In the genomic region with DNA sequence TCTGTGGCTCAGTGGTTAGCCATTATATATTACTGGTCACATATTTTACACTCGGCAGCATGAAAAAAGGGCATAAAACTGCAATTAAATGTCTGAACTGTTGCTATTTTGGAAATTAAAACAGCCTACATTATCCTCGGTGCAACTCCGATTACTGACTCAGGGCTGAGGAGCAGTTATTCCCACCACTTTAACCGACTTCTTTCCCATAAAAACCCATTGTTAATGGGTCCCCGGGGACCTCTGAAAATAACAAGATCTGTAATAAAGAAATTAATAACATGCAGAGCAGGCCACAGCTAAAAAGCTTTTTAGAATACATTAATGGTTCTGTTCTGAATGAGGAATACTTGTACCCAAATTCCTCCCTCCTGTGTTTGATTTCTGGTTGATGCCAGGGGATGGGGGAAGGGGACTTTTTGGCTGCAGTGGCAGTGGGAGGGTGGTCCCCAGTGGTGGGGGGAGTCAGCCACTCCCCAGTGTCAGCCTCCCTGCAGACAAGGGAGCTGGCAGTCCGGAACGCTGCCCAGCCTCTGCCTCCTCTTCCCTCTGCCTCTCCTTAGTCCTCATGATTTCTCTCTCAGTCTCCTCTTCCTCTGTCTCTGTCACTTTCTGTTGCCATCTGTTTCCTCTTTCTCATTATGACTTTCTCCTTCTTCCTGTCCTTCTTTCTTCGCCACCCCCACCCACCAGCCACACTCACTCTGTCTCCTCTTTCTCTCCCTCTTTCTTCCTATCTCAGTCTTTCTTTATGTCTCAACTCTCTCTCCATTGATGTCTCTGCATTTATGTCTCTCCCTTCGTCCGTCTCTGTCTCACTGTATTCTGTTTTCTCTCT, we compare ENCODE assay signal across 13 cellular contexts. TPM values are rescaled to one million over a fixed set of nuclear protein-coding genes. Genes with fewer than 3 reads are reported as not detected.
DNase-seq lines count a peak whose midpoint lies in the region; ATAC-seq and TF ChIP-seq lines count a peak whose summit lies in the region.
"Had no signal": no experiment of that assay in that cellular context is flagged by ENCODE, and none has a peak within 500 bp of the region (broad histone marks: within the 10 kb centered on the region; RNA-seq: fewer than 3 reads in every experiment).

No MANE protein-coding gene starts in this region.

- H3K4me3 ChIP-seq in Loucy (ENCODE audit: low read length, poor library complexity, severe bottlenecking), result peak overlapping the region; percentile 63
- H3K4me3 ChIP-seq: PC-9, psoas muscle, tibial artery had no signal

- H3K36me3 ChIP-seq in Loucy (ENCODE audit: insufficient read depth, low read length), result no peaks in the 10 kb centered on the region
- H3K36me3 ChIP-seq: tibial artery had no signal

- no peaks in the 10 kb centered on the region for H3K27me3 ChIP-seq in Loucy (ENCODE audit: insufficient read depth, low read length, poor library complexity, severe bottlenecking)

- H3K4me1 Mint-ChIP-seq in stimulated activated naive B cell treated with anti-CD40 and anti-IgM and Interleukin-4, amounts not matched to agents 10 μg/mL and 1 μg/mL and 100 μg/mL, for 72 hours, result peaks cover 24 to 38% of the 10 kb centered on the region in 2 donors

- H3K9me3 ChIP-seq in Loucy (ENCODE audit: insufficient read depth, low read depth, low read length), result no peaks in the 10 kb centered on the region
- H3K9me3 ChIP-seq: psoas muscle, tibial artery had no signal

- H3K4me3 Mint-ChIP-seq in stimulated activated naive B cell treated with anti-CD40 and anti-IgM and Interleukin-4, amounts not matched to agents 10 μg/mL and 1 μg/mL and 100 μg/mL, for 72 hours, result peak overlapping the region; percentile 4 to 57

- no peaks in the 10 kb centered on the region for H3K9me3 Mint-ChIP-seq in activated naive CD4-positive, alpha-beta T cell treated with anti-CD3 and anti-CD28 coated beads, Interleukin-2, amount 50 U/mL, for 72 hours
- H3K9me3 Mint-ChIP-seq in stimulated activated naive B cell treated with anti-CD40 and anti-IgM and Interleukin-4, amounts not matched to agents 10 μg/mL and 1 μg/mL and 100 μg/mL, for 72 hours, result no peaks in the 10 kb centered on the region

- H3K4me2 ChIP-seq in Loucy (ENCODE audit: low read depth, low read length, poor library complexity, severe bottlenecking), result peak overlapping the region; percentile 72
- H3K4me2 ChIP-seq: PC-9 had no signal

- 0 out of 2 replicates have a peak overlapping the region, but pooled peaks have one; percentile 13 for H2AFZ ChIP-seq in Loucy (ENCODE audit: low read length)
- H2AFZ ChIP-seq: PC-9 had no signal

- no peaks in the 10 kb centered on the region for H3K79me2 ChIP-seq in Loucy (ENCODE audit: insufficient read depth, low read length)

- H3K36me3 Mint-ChIP-seq in activated naive CD4-positive, alpha-beta T cell treated with anti-CD3 and anti-CD28 coated beads, Interleukin-2, amount 50 U/mL, for 72 hours, result no peaks in the 10 kb centered on the region
- no peaks in the 10 kb centered on the region for H3K36me3 Mint-ChIP-seq in stimulated activated naive B cell treated with anti-CD40 and anti-IgM and Interleukin-4, amounts not matched to agents 10 μg/mL and 1 μg/mL and 100 μg/mL, for 72 hours

- no peaks in the 10 kb centered on the region for H4K20me1 ChIP-seq in Loucy (ENCODE audit: insufficient read depth, low read length, poor library complexity, severe bottlenecking)

- peak overlapping the region; percentile 2 to 84 for H3K27ac Mint-ChIP-seq in activated naive CD4-positive, alpha-beta T cell treated with anti-CD3 and anti-CD28 coated beads, Interleukin-2, amount 50 U/mL, for 72 hours
- H3K27ac Mint-ChIP-seq in stimulated activated naive B cell treated with anti-CD40 and anti-IgM and Interleukin-4, amounts not matched to agents 10 μg/mL and 1 μg/mL and 100 μg/mL, for 72 hours, result peak overlapping the region; percentile 52

- TF ChIP-seq CTCF in Loucy (conservative IDR thresholded peaks at IDR 0.05; ENCODE audit: low read length), result no peak

- H3K9ac ChIP-seq in Loucy (ENCODE audit: low read depth, low read length, poor library complexity, severe bottlenecking), result peak overlapping the region; percentile 70

- peaks cover 65% of the 10 kb centered on the region for H3K4me1 ChIP-seq in Loucy (ENCODE audit: insufficient read depth, low read length, poor library complexity, severe bottlenecking)
- H3K4me1 ChIP-seq: psoas muscle, tibial artery had no signal

- H3K9me2 ChIP-seq in Loucy (replicated peaks; ENCODE audit: low read depth, low read length), result no peaks in the 10 kb centered on the region

- peak; percentile 18 to 22 for DNase-seq in activated T-cell treated with anti-CD3 and anti-CD28 coated beads, Interleukin-2, amount 50 U/mL, for 48 hours
- no peak for DNase-seq in activated T-cell treated with anti-CD3 and anti-CD28 coated beads, Interleukin-2, amount 50 U/mL, for 1 hour
- peak in 1 of 2 donors; percentile 29 for DNase-seq in activated naive CD4-positive, alpha-beta T cell treated with anti-CD3 and anti-CD28 coated beads, Interleukin-2, amount 50 U/mL, for 72 hours (ENCODE audit: low spot score in 2 of 2)
- DNase-seq in stimulated activated naive B cell treated with anti-CD40 and anti-IgM and Interleukin-4, amounts not matched to agents 10 μg/mL and 1 μg/mL and 100 μg/mL, for 72 hours, result no peak
- DNase-seq in SKM-1 (lab: John Stamatoyannopoulos, UW; ENCODE audit: unreplicated experiment), result no peak
- no peak for DNase-seq in DMS114 treated with DMSO at 0.1 percent for 48 hours (lab: John Stamatoyannopoulos, UW; ENCODE audit: unreplicated experiment)
- DNase-seq: NCI-H1105, NCI-H2227 treated with DMSO at 0.1 percent for 48 hours, PC-9, psoas muscle, tibial artery had no signal

- H3F3A ChIP-seq in Loucy (ENCODE audit: low read depth), result peaks cover 3% of the 10 kb centered on the region; the same call in 1 of the 2 replicates

- peaks cover under 1 to 2% of the 10 kb centered on the region in 2 donors for H3K27me3 Mint-ChIP-seq in stimulated activated naive B cell treated with anti-CD40 and anti-IgM and Interleukin-4, amounts not matched to agents 10 μg/mL and 1 μg/mL and 100 μg/mL, for 72 hours

- peak; percentile 68 to 82 for ATAC-seq in activated naive CD4-positive, alpha-beta T cell treated with anti-CD3 and anti-CD28 coated beads, Interleukin-2, amount 50 U/mL, for 72 hours
- ATAC-seq in stimulated activated naive B cell treated with anti-CD40 and anti-IgM and Interleukin-4, amounts not matched to agents 10 μg/mL and 1 μg/mL and 100 μg/mL, for 72 hours (replicated peaks), result peak; percentile 75 to 88
- ATAC-seq in HG02759 (IDR thresholded peaks at IDR 0.05; ENCODE audit: unreplicated experiment), result no peak
- ATAC-seq: psoas muscle had no signal

RNA-seq across cellular contexts. Expression of a gene that starts 59.0 kb away (rescaled TPM):
- 10 to 100 TPM; 19.5 to 51.4 TPM for total RNA-seq in activated naive CD4-positive, alpha-beta T cell treated with anti-CD3 and anti-CD28 coated beads, Interleukin-2, amount 50 U/mL, for 72 hours

Comparison
In these comparisons a context has a peak if more than half of its experiments do, and no peak if none do; other contexts are left out.
1. DNase-seq: peak in activated T-cell treated with anti-CD3 and anti-CD28 coated beads, Interleukin-2, amount 50 U/mL, for 48 hours (2 of 2); none in activated T-cell treated with anti-CD3 and anti-CD28 coated beads, Interleukin-2, amount 50 U/mL, for 1 hour (single experiment), stimulated activated naive B cell treated with anti-CD40 and anti-IgM and Interleukin-4, amounts not matched to agents 10 μg/mL and 1 μg/mL and 100 μg/mL, for 72 hours (single experiment), SKM-1 (single experiment) and DMS114 treated with DMSO at 0.1 percent for 48 hours (single experiment).